In genomic region chr12:10722905-10723866, GRCh38 we compare ENCODE assay signal across 8 cellular contexts. TPM values are rescaled to one million over a fixed set of nuclear protein-coding genes. Genes with fewer than 3 reads are reported as not detected.
DNase-seq lines count a peak whose midpoint lies in the region; ATAC-seq and TF ChIP-seq lines count a peak whose summit lies in the region.

TSS of gene YBX3 (minus strand) at chr12:10723323. CDS start at chr12:10723111, 212 bp downstream.

- peaks cover 29% of the 10 kb centered on the region for H3K27me3 ChIP-seq in CD4-positive, alpha-beta T cell (ENCODE audit: control insufficient read depth, insufficient read depth, low read length)
- H3K27me3 ChIP-seq in SJCRH30 (no peaks in the 10 kb centered on the region), parathyroid adenoma (ENCODE audit: control insufficient read depth, insufficient read depth, low read length) (no peaks in the 10 kb centered on the region), upper lobe of left lung (peaks cover 0 to 6% (median 0%) of the 10 kb centered on the region in 4 donors)

- H3K79me2 ChIP-seq in parathyroid adenoma: peaks cover 14% of the 10 kb centered on the region

- H3K4me1 Mint-ChIP-seq in CD4-positive, alpha-beta T cell (ENCODE audit: low read depth): peaks cover 26% of the 10 kb centered on the region

- peak in 3 of 4 donors; percentile 75 to 82 (median 78) for TF ChIP-seq POLR2A in upper lobe of left lung (IDR thresholded peaks at IDR 0.05)

- CTCF ChIA-PET in CD4-positive, alpha-beta T cell (lab: Charles Lee): interaction anchor here (2.0 kb wide), 1 partner anchor 27 kb away, joined by 7 read pairs; no protein-coding TSS in a partner anchor

- peak within 1 kb of the TSS; percentile 90 for H2AFZ ChIP-seq in parathyroid adenoma

- no peaks in the 10 kb centered on the region for H3K9me3 Mint-ChIP-seq in CD4-positive, alpha-beta T cell

- H3K27me3 Mint-ChIP-seq in CD4-positive, alpha-beta T cell: peaks cover 68% of the 10 kb centered on the region

- H3K4me1 ChIP-seq in SJCRH30 (peaks cover 30% of the 10 kb centered on the region), parathyroid adenoma (peaks cover 8% of the 10 kb centered on the region), upper lobe of left lung (peaks cover 31 to 45% (median 36%) of the 10 kb centered on the region in 4 donors)

- H3K27ac ChIP-seq in CD4-positive, alpha-beta T cell (ENCODE audit: low read depth, low read length): no peak within 1 kb of the TSS
- H3K27ac ChIP-seq in SJCRH30: peak within 1 kb of the TSS; percentile 90
- H3K27ac ChIP-seq in adipose tissue (ENCODE audit: low read depth, low read length): peak within 1 kb of the TSS; percentile 92
- peak within 1 kb of the TSS; percentile 83 for H3K27ac ChIP-seq in parathyroid adenoma
- H3K27ac ChIP-seq in upper lobe of left lung: peak within 1 kb of the TSS; percentile 94 to 99 (median 98)

- TF ChIP-seq CTCF in CD4-positive, alpha-beta T cell (IDR thresholded peaks at IDR 0.05): no peak
- TF ChIP-seq CTCF in parathyroid adenoma (IDR thresholded peaks at IDR 0.05) (no peak), upper lobe of left lung (IDR thresholded peaks at IDR 0.05) (no peak)

- peak in 1 of 4 donors; percentile 53 for TF ChIP-seq EP300 in upper lobe of left lung (IDR thresholded peaks at IDR 0.05)

- peak in 6 of 10 experiments; percentile 2 to 36 (median 6) for DNase-seq in CD4-positive, alpha-beta T cell
- DNase-seq in SJCRH30 (peak; percentile 77 to 85), cardiac septum (ENCODE audit: low spot score) (peak; percentile 93), upper lobe of left lung (peak; percentile 90 to 94)

- H3K4me3 ChIP-seq in SJCRH30 (peak within 1 kb of the TSS; percentile 89), parathyroid adenoma (ENCODE audit: low read depth, low read length) (peak within 1 kb of the TSS; percentile 72), upper lobe of left lung (peak within 1 kb of the TSS; percentile 81 to 94 (median 88))

- peak; percentile 18 for ATAC-seq in CD4-positive, alpha-beta T cell (ENCODE audit: poor library complexity)
- ATAC-seq in GM19397 (IDR thresholded peaks at IDR 0.05; ENCODE audit: unreplicated experiment): peak; percentile 49
- ATAC-seq in HG03571 (IDR thresholded peaks at IDR 0.05; ENCODE audit: unreplicated experiment): peak; percentile 41
- peak; percentile 85 to 88 for ATAC-seq in upper lobe of left lung (ENCODE audit: low FRiP score in 2 of 2)

- peak within 1 kb of the TSS; percentile 89 for H3K4me3 Mint-ChIP-seq in CD4-positive, alpha-beta T cell

- peak within 1 kb of the TSS; percentile 72 for H3K27ac Mint-ChIP-seq in CD4-positive, alpha-beta T cell

- H3K36me3 ChIP-seq in SJCRH30: no peaks in the 10 kb centered on the region
- H3K36me3 ChIP-seq in parathyroid adenoma (ENCODE audit: control insufficient read depth, insufficient read depth, low read length): no peaks in the 10 kb centered on the region
- peaks cover 0 to 4% (median 0%) of the 10 kb centered on the region in 4 donors for H3K36me3 ChIP-seq in upper lobe of left lung

- 0 to 1% (median 0%) methylated on average over 68 to 97 of the region's 97 CpGs for WGBS in adipose tissue, 3 donors
- WGBS in upper lobe of left lung, 2 donors: 1% methylated on average over 7 to 23 of the region's 97 CpGs

- H3K9me3 ChIP-seq in CD4-positive, alpha-beta T cell (ENCODE audit: control insufficient read depth, low read length): no peaks in the 10 kb centered on the region
- H3K9me3 ChIP-seq in SJCRH30 (replicated peaks) (no peaks in the 10 kb centered on the region), parathyroid adenoma (ENCODE audit: control insufficient read depth, low read length) (no peaks in the 10 kb centered on the region), upper lobe of left lung (no peaks in the 10 kb centered on the region)

- H3K4me2 ChIP-seq in parathyroid adenoma (ENCODE audit: low read length): peak within 1 kb of the TSS; percentile 90

- H3K36me3 Mint-ChIP-seq in CD4-positive, alpha-beta T cell (ENCODE audit: low read depth): peaks cover 7% of the 10 kb centered on the region

- intact Hi-C loops in CD4-positive, alpha-beta T cell (cut with DNase I, micrococcal nuclease): no loop called here
- intact Hi-C loops in cardiac septum (cut with DNase I): loop anchor here (1.0 to 10.0 kb wide), 4 partner anchors 27 to 510 kb away; partner anchors contain the start of genes GABARAPL1 and MAGOHB

- POLR2A ChIA-PET in CD4-positive, alpha-beta T cell (lab: Charles Lee): interaction anchor here (0.8 kb wide), 1 partner anchor 9 kb away, joined by 3 read pairs; no protein-coding TSS in a partner anchor

- peak within 1 kb of the TSS; percentile 32 for H3K9ac ChIP-seq in parathyroid adenoma

RNA-seq across cellular contexts. Expression of gene YBX3, which starts in this region (rescaled TPM):
- total RNA-seq in CD4-positive, alpha-beta T cell: 10 to 100 TPM; 35.9 to 37.4 TPM
- 157 and 159 TPM in 2 replicates for total RNA-seq in SJCRH30 (2014; rRNA removed; shearing (Covaris generic))
- polyA plus RNA-seq in adipose tissue: 100 to 1,000 TPM; 398 to 461 (median 424) TPM
- total RNA-seq in cardiac septum: 998 TPM
- 100 to 1,000 TPM; 216 to 360 (median 287) TPM for total RNA-seq in upper lobe of left lung

Comparison
In these comparisons a context has a peak if more than half of its experiments do, and no peak if none do; other contexts are left out.
1. ATAC-seq: peak in every context shown above with its lines; median percentile 86 in upper lobe of left lung; 49 in GM19397; 41 in HG03571; 18 in CD4-positive, alpha-beta T cell.
2. DNase-seq: peak in every context shown above with its lines; median percentile 93 in cardiac septum; 92 in upper lobe of left lung; 81 in SJCRH30; 6 in CD4-positive, alpha-beta T cell.